ENCODE assay signal across 23 cellular contexts in genomic region chr3:195386739-195387138, GRCh38. TPM values are rescaled to one million over a fixed set of nuclear protein-coding genes. Genes with fewer than 3 reads are reported as not detected.
DNase-seq lines count a peak whose midpoint lies in the region; TF ChIP-seq lines count a peak whose summit lies in the region.
"Had no signal": no experiment of that assay in that cellular context is flagged by ENCODE, and none has a peak within 500 bp of the region (broad histone marks: within the 10 kb centered on the region; RNA-seq: fewer than 3 reads in every experiment).

No MANE protein-coding gene starts in this region.

- CTCF ChIA-PET in PC-9 (lab: Charles Lee), result no interaction called here

- 87% methylated on average over 3 of the region's 3 CpGs for WGBS in smooth muscle cell (ENCODE audit: low lambda C conversion rate)

- no peak overlapping the region for H3K9ac ChIP-seq in smooth muscle cell (ENCODE audit: low read depth)

- peaks cover 3% of the 10 kb centered on the region for H3K36me3 Mint-ChIP-seq in mesothelial cell of epicardium

- POLR2A ChIA-PET in PC-9 (lab: Charles Lee; ENCODE audit: unreplicated experiment), result interaction anchor here (0.7 kb wide), 1 partner anchor 116 kb away, joined by 3 read pairs; the partner anchor contains the start of gene XXYLT1

- H4K20me1 ChIP-seq in PC-9 (ENCODE audit: insufficient read depth) (no peaks in the 10 kb centered on the region), smooth muscle cell (ENCODE audit: low read depth) (peaks cover 34% of the 10 kb centered on the region)

- H3K9me3 Mint-ChIP-seq in mesothelial cell of epicardium, result no peaks in the 10 kb centered on the region
- H3K9me3 Mint-ChIP-seq: CD4-positive, alpha-beta memory T cell had no signal

- H3K27ac Mint-ChIP-seq in mesothelial cell of epicardium, result peak overlapping the region; percentile 0

- H2AFZ ChIP-seq in PC-9 (no peak overlapping the region), smooth muscle cell (ENCODE audit: low read depth) (no peak overlapping the region)

- H3K4me3 ChIP-seq in PC-9 (no peak overlapping the region), smooth muscle cell (no peak overlapping the region), coronary artery (no peak overlapping the region)
- H3K4me3 ChIP-seq: A549 had no signal

- no peak overlapping the region for H3K4me3 Mint-ChIP-seq in mesothelial cell of epicardium

- intact Hi-C loops in PC-9 (cut with micrococcal nuclease; ENCODE audit: unreplicated experiment), result loop anchor here (5.0 kb wide), 1 partner anchor 56 kb away; the partner anchor contains the start of gene ACAP2

- H3K36me3 ChIP-seq in PC-9 (ENCODE audit: low read depth) (no peaks in the 10 kb centered on the region; the same call in 1 of the 2 replicates), smooth muscle cell (ENCODE audit: low read depth) (no peaks in the 10 kb centered on the region)

- no peaks in the 10 kb centered on the region for H3K9me3 ChIP-seq in PC-9 (ENCODE audit: insufficient read depth, low read depth)
- H3K9me3 ChIP-seq in smooth muscle cell (replicated peaks; ENCODE audit: low read depth), result no peaks in the 10 kb centered on the region
- H3K9me3 ChIP-seq: A549 had no signal

- no peak for TF ChIP-seq CTCF in PC-9 (conservative IDR thresholded peaks at IDR 0.05)
- TF ChIP-seq CTCF in mesothelial cell of epicardium (IDR thresholded peaks at IDR 0.05; ENCODE audit: unreplicated experiment), result no peak
- no peak for TF ChIP-seq CTCF in smooth muscle cell (IDR thresholded peaks at IDR 0.05; ENCODE audit: borderline replicate concordance, insufficient read depth, poor library complexity, severe bottlenecking)
- TF ChIP-seq CTCF in coronary artery (IDR thresholded peaks at IDR 0.05), result no peak

- H3K4me1 ChIP-seq in PC-9 (replicated peaks; ENCODE audit: insufficient read depth), result peaks cover 27% of the 10 kb centered on the region
- H3K4me1 ChIP-seq in smooth muscle cell (ENCODE audit: low read depth), result peaks cover 24% of the 10 kb centered on the region

- 0 out of 2 replicates have a peak, but pooled peaks cover 8% of the 10 kb centered on the region for H3K79me2 ChIP-seq in PC-9 (ENCODE audit: low read depth)
- H3K79me2 ChIP-seq in smooth muscle cell (ENCODE audit: low read depth), result peaks cover 29% of the 10 kb centered on the region

- no peaks in the 10 kb centered on the region for H3K27me3 Mint-ChIP-seq in mesothelial cell of epicardium (ENCODE audit: low read depth)
- H3K27me3 Mint-ChIP-seq: CD4-positive, alpha-beta memory T cell had no signal

- H3K9me2 ChIP-seq in PC-9 (ENCODE audit: insufficient read depth), result no peaks in the 10 kb centered on the region

- H3K27me3 ChIP-seq in PC-9 (ENCODE audit: insufficient read depth, low read depth) (no peaks in the 10 kb centered on the region), smooth muscle cell (ENCODE audit: low read depth) (no peaks in the 10 kb centered on the region)

- H3F3A ChIP-seq in PC-9 (ENCODE audit: insufficient read depth, low read depth), result peaks cover 13% of the 10 kb centered on the region; the same call in 1 of the 2 replicates
- no peaks in the 10 kb centered on the region for H3F3A ChIP-seq in smooth muscle cell (ENCODE audit: low read depth)

- peak; percentile 26 for DNase-seq in ELF-1 (ENCODE audit: low read depth, low spot score)
- DNase-seq in PC-9, result peak; percentile 26 to 66
- DNase-seq in mesothelial cell of epicardium (ENCODE audit: low spot score in 2 of 2, unreplicated experiment in 2 of 2), result no peak
- DNase-seq in smooth muscle cell (lab: John Stamatoyannopoulos, UW; ENCODE audit: unreplicated experiment), result no peak
- no peak for DNase-seq in A172 (ENCODE audit: low spot score)
- no peak for DNase-seq in coronary artery (ENCODE audit: low spot score)
- no peak for DNase-seq in activated naive CD4-positive, alpha-beta T cell treated with anti-CD3 and anti-CD28 coated beads, Interleukin-2, amount 50 U/mL, for 16 hours
- DNase-seq: C1 segment of cervical spinal cord; CD4-positive, alpha-beta memory T cell; DMS79 treated with DMSO at 0.1 percent for 48 hours; H7; KBM-7; MV-4-11; NCI-H1105; NCI-H146; NCI-H2029; NCI-H446; NCI-H526; NCI-H82; NK-92 treated with Interleukin-12 subunit alpha and Interleukin-12 subunit beta, amount 100 ng/mL, for 24 hours; RPMI8226; SHP77 had no signal

- no TSS peak for BruUV-seq in PC-9 (replicated peaks; lab: Mats Ljungman, UMichigan)

- peaks cover 32% of the 10 kb centered on the region for H3K4me1 Mint-ChIP-seq in mesothelial cell of epicardium

- H3K27ac ChIP-seq in PC-9 (peak overlapping the region; percentile 10; the same call in 1 of the 2 replicates), smooth muscle cell (ENCODE audit: low read depth) (peak overlapping the region; percentile 65), coronary artery (no peak overlapping the region)
- H3K27ac ChIP-seq: A549 had no signal

- H3K4me2 ChIP-seq in PC-9 (no peak overlapping the region), smooth muscle cell (no peak overlapping the region)
- H3K4me2 ChIP-seq: A549 had no signal

RNA-seq across cellular contexts. Expression of gene ACAP2, which starts 56.1 kb away (rescaled TPM):
- total RNA-seq in PC-9 (2021), result 67.9 and 71.0 TPM in 2 replicates
- total RNA-seq in mesothelial cell of epicardium, result 43.6 to 49.7 TPM (median 47.5 TPM) in 3 replicates
- 41.8 and 58.9 TPM in 2 replicates for total RNA-seq in smooth muscle cell
- 19.8 and 24.7 TPM in 2 replicates for polyA plus RNA-seq in smooth muscle cell
- 52.2 and 53.3 TPM in 2 replicates for total RNA-seq in A172 (2014; rRNA removed; shearing (Covaris generic))

Comparison
In these comparisons a context has a peak if more than half of its experiments do, and no peak if none do; other contexts are left out.
1. DNase-seq: peak in ELF-1 (single experiment) and PC-9 (2 of 2); none in mesothelial cell of epicardium (0 of 2), smooth muscle cell (single experiment), A172 (single experiment), coronary artery (single experiment) and activated naive CD4-positive, alpha-beta T cell treated with anti-CD3 and anti-CD28 coated beads, Interleukin-2, amount 50 U/mL, for 16 hours (single experiment).
2. H3K27ac ChIP-seq: peak in PC-9 (single experiment) and smooth muscle cell (single experiment); none in coronary artery (0 of 2).